1 cellular context compared by ENCODE assay signal in genomic region chr2:96265840-96266569, GRCh38.
A peak's percentile ranks its signal among the peaks of the same experiment; 100 is the strongest.
TF ChIP-seq lines count a peak whose summit lies in the region.

TSS of gene CIAO1 (plus strand) at chr2:96266225. CDS start at chr2:96266351, 126 bp downstream.
TSS of gene TMEM127 (minus strand) at chr2:96265997. CDS start at chr2:96265381, 616 bp downstream.

TF ChIP-seq in HepG2, 621 proteins besides CTCF, POLR2A, EP300 and RAD21 (continued from another document and continues in another):
- no peak for TF ChIP-seq SMARCC2 (IDR thresholded peaks at IDR 0.05)
- TF ChIP-seq ZNF180 (CRISPR knock-in tag; IDR thresholded peaks at IDR 0.05; ENCODE audit: borderline replicate concordance, low read depth): no peak
- peak; percentile 91 for TF ChIP-seq PHF20 (CRISPR knock-in tag; IDR thresholded peaks at IDR 0.05)
- peak; percentile 99 for TF ChIP-seq ZNF501 (CRISPR knock-in tag; IDR thresholded peaks at IDR 0.05)
- peak; percentile 85 for TF ChIP-seq ATF2 (CRISPR knock-in tag; IDR thresholded peaks at IDR 0.05)
- no peak for TF ChIP-seq HMGA1 (CRISPR knock-in tag; conservative IDR thresholded peaks at IDR 0.05)
- TF ChIP-seq ZNF18 (CRISPR knock-in tag; IDR thresholded peaks at IDR 0.05; ENCODE audit: insufficient replicate concordance): peak; percentile 84
- no peak for TF ChIP-seq ATF7 (IDR thresholded peaks at IDR 0.05)
- 0 out of 2 replicates have a peak, but pooled peaks have one; percentile 81 for TF ChIP-seq ATF7 (CRISPR knock-in tag; IDR thresholded peaks at IDR 0.05)
- TF ChIP-seq MYC (CRISPR knock-in tag; IDR thresholded peaks at IDR 0.05; ENCODE audit: borderline replicate concordance): peak; percentile 97
- TF ChIP-seq ZNF256 (CRISPR knock-in tag; conservative IDR thresholded peaks at IDR 0.05): 0 out of 2 replicates have a peak, but pooled peaks have one; percentile 60
- TF ChIP-seq MYNN (CRISPR knock-in tag; IDR thresholded peaks at IDR 0.05; ENCODE audit: low read depth): 0 out of 2 replicates have a peak, but pooled peaks have one; percentile 7
- TF ChIP-seq ZFX (CRISPR knock-in tag; IDR thresholded peaks at IDR 0.05; ENCODE audit: low read depth): peak; percentile 100
- no peak; the same call in 1 of the 2 replicates for TF ChIP-seq MTF2 (CRISPR knock-in tag; IDR thresholded peaks at IDR 0.05; ENCODE audit: borderline replicate concordance)
- TF ChIP-seq ZHX2 (IDR thresholded peaks at IDR 0.05; ENCODE audit: low read depth): peak; percentile 90
- no peak; the same call in 1 of the 2 replicates for TF ChIP-seq ZHX2 (CRISPR knock-in tag; IDR thresholded peaks at IDR 0.05; ENCODE audit: borderline replicate concordance)
- TF ChIP-seq ARID5B (CRISPR knock-in tag; IDR thresholded peaks at IDR 0.05): peak; percentile 63; the same call in 1 of the 2 replicates
- peak; percentile 81 for TF ChIP-seq MEF2D (CRISPR knock-in tag; IDR thresholded peaks at IDR 0.05)
- peak; percentile 46; the same call in 1 of the 2 replicates for TF ChIP-seq ZNF263 (CRISPR knock-in tag; IDR thresholded peaks at IDR 0.05)
- no peak; the same call in 1 of the 2 replicates for TF ChIP-seq NCOA2 (CRISPR knock-in tag; IDR thresholded peaks at IDR 0.05)
- TF ChIP-seq ARID4A (CRISPR knock-in tag; IDR thresholded peaks at IDR 0.05; ENCODE audit: borderline replicate concordance): peak; percentile 98
- no peak for TF ChIP-seq FOSL1 (CRISPR knock-in tag; IDR thresholded peaks at IDR 0.05; ENCODE audit: borderline replicate concordance)
- no peak for TF ChIP-seq EHMT2 (IDR thresholded peaks at IDR 0.05; ENCODE audit: borderline replicate concordance, low read depth, low read length)
- TF ChIP-seq RORA (CRISPR knock-in tag; IDR thresholded peaks at IDR 0.05): no peak
- peak; percentile 89; the same call in 1 of the 2 replicates for TF ChIP-seq ZNF280B (CRISPR knock-in tag; IDR thresholded peaks at IDR 0.05; ENCODE audit: borderline replicate concordance)
- TF ChIP-seq ZNF451 (CRISPR knock-in tag; IDR thresholded peaks at IDR 0.05): peak; percentile 63; the same call in 1 of the 2 replicates
- TF ChIP-seq ZBTB42 (CRISPR knock-in tag; IDR thresholded peaks at IDR 0.05): peak; percentile 93; the same call in 1 of the 2 replicates
- peak; percentile 97 for TF ChIP-seq ZNF781 (CRISPR knock-in tag; IDR thresholded peaks at IDR 0.05; ENCODE audit: borderline replicate concordance, not compliant biosample characterization)
- TF ChIP-seq ZNF430 (CRISPR knock-in tag; IDR thresholded peaks at IDR 0.05): no peak; the same call in none of the 2 replicates
- no peak for TF ChIP-seq THYN1 (CRISPR knock-in tag; IDR thresholded peaks at IDR 0.05; ENCODE audit: borderline replicate concordance, low read depth)
- TF ChIP-seq ZNF17 (CRISPR knock-in tag; IDR thresholded peaks at IDR 0.05): no peak
- TF ChIP-seq ZNF510 (CRISPR knock-in tag; IDR thresholded peaks at IDR 0.05; ENCODE audit: low read depth): peak; percentile 83; the same call in 1 of the 2 replicates
- no peak for TF ChIP-seq ZNF629 (CRISPR knock-in tag; conservative IDR thresholded peaks at IDR 0.05)
- TF ChIP-seq ZNF547 (CRISPR knock-in tag; IDR thresholded peaks at IDR 0.05): peak; percentile 90
- no peak for TF ChIP-seq CCAR2 (optimal IDR thresholded peaks at IDR 0.05; ENCODE audit: low read depth, low read length)
- no peak; the same call in 1 of the 2 replicates for TF ChIP-seq ZNF121 (CRISPR knock-in tag; IDR thresholded peaks at IDR 0.05)
- peak; percentile 91; the same call in 1 of the 2 replicates for TF ChIP-seq ZBTB3 (CRISPR knock-in tag; IDR thresholded peaks at IDR 0.05; ENCODE audit: borderline replicate concordance, low read depth)
- peak; percentile 37; the same call in 1 of the 2 replicates for TF ChIP-seq NCOR1 (IDR thresholded peaks at IDR 0.05; ENCODE audit: borderline replicate concordance, low read length)
- TF ChIP-seq BHLHE40 (IDR thresholded peaks at IDR 0.05; ENCODE audit: low read length): peak; percentile 86
- no peak for TF ChIP-seq MBNL3 (CRISPR knock-in tag; conservative IDR thresholded peaks at IDR 0.05)
- no peak for TF ChIP-seq TP53 (CRISPR knock-in tag; conservative IDR thresholded peaks at IDR 0.05)
- no peak for TF ChIP-seq CREBL2 (CRISPR knock-in tag; IDR thresholded peaks at IDR 0.05; ENCODE audit: borderline replicate concordance)
- no peak; the same call in 1 of the 2 replicates for TF ChIP-seq SATB2 (CRISPR knock-in tag; IDR thresholded peaks at IDR 0.05)
- TF ChIP-seq GATAD2A (CRISPR knock-in tag; IDR thresholded peaks at IDR 0.05): peak; percentile 64
- no peak for TF ChIP-seq TAF15 (IDR thresholded peaks at IDR 0.05; ENCODE audit: low read depth, low read length, poor library complexity, severe bottlenecking)
- TF ChIP-seq ZNF264 (CRISPR knock-in tag; IDR thresholded peaks at IDR 0.05): peak; percentile 78
- TF ChIP-seq ZNF350 (CRISPR knock-in tag; IDR thresholded peaks at IDR 0.05; ENCODE audit: borderline replicate concordance, low read depth): peak; percentile 96
- TF ChIP-seq NFIC (IDR thresholded peaks at IDR 0.05; ENCODE audit: low read length): no peak
